1 cellular context compared by ENCODE assay signal in genomic region chr20:47501483-47502270, GRCh38.
TF ChIP-seq lines count a peak whose summit lies in the region.

Gene NCOA3 (plus strand): TSS chr20:47501887. CDS start chr20:47622248, 120,361 bp downstream.

TF ChIP-seq in GM12878, 131 proteins besides CTCF, POLR2A, EP300 and RAD21 (continued from another document):
- TF ChIP-seq SP1 (IDR thresholded peaks at IDR 0.05; ENCODE audit: low read depth, low read length): peak; percentile 55
- TF ChIP-seq POU2F2 (IDR thresholded peaks at IDR 0.05; ENCODE audit: borderline replicate concordance, low read depth, low read length): peak; percentile 85; the same call in 2 of the 3 replicates
- 0 out of 2 replicates have a peak, but pooled peaks have one; percentile 70 for TF ChIP-seq CBX5 (IDR thresholded peaks at IDR 0.05; ENCODE audit: low read depth)
- TF ChIP-seq SUZ12 (IDR thresholded peaks at IDR 0.05; ENCODE audit: unreplicated experiment): no peak
- 0 out of 2 replicates have a peak, but pooled peaks have one; percentile 26 for TF ChIP-seq STAT3 (IDR thresholded peaks at IDR 0.05; ENCODE audit: low read depth, low read length)
- TF ChIP-seq SMC3 (IDR thresholded peaks at IDR 0.05; ENCODE audit: borderline replicate concordance, low read length): peak; percentile 16; the same call in 1 of the 2 replicates
- no peak for TF ChIP-seq JUND (IDR thresholded peaks at IDR 0.05; ENCODE audit: low read depth, low read length)
- no peak for TF ChIP-seq TBL1XR1 (IDR thresholded peaks at IDR 0.05; ENCODE audit: low read depth, low read length)
- peak; percentile 50; the same call in 1 of the 2 replicates for TF ChIP-seq ZBED1 (IDR thresholded peaks at IDR 0.05; ENCODE audit: borderline replicate concordance)
- no peak for TF ChIP-seq ZNF274 (IDR thresholded peaks at IDR 0.05; ENCODE audit: insufficient read depth, insufficient read length)
